In genomic region chr1:221439734-221440436, GRCh38 we compare ENCODE assay signal across 9 cellular contexts.
DNase-seq lines count a peak whose midpoint lies in the region; ATAC-seq, FAIRE-seq and TF ChIP-seq lines count a peak whose summit lies in the region.
"Had no signal": no experiment of that assay in that cellular context is flagged by ENCODE, and none has a peak within 500 bp of the region (broad histone marks: within the 10 kb centered on the region; RNA-seq: fewer than 3 reads in every experiment).

No MANE protein-coding gene starts in this region.

- SMC1A ChIA-PET in GM12878 (lab: Charles Lee; ENCODE audit: uncharacterized antibody, unreplicated experiment), result interaction anchor here (1.9 to 2.6 kb wide), 2 partner anchors 9 to 565 kb away, joined by 7 to 9 read pairs; no protein-coding TSS in a partner anchor

- no peak overlapping the region for H3K4me3 ChIP-seq in NB4 (ENCODE audit: low read depth, low read length)
- no peak overlapping the region for H3K4me3 ChIP-seq in GM12878
- H3K4me3 ChIP-seq in Peyer's patch, result no peak overlapping the region
- no peak overlapping the region for H3K4me3 ChIP-seq in aorta (ENCODE audit: low read length in 2 of 2)

- TF ChIP-seq POLR2A in NB4 (IDR thresholded peaks at IDR 0.05; ENCODE audit: extremely low read depth, insufficient read length), result no peak
- TF ChIP-seq POLR2A in GM12878 (IDR thresholded peaks at IDR 0.05; ENCODE audit: low read depth, low read length), result no peak
- no peak for TF ChIP-seq POLR2A in Peyer's patch (IDR thresholded peaks at IDR 0.05)

- H2AFZ ChIP-seq in GM12878 (ENCODE audit: control insufficient read depth, low read depth, low read length), result no peak overlapping the region

- CTCF ChIA-PET in Calu3 (lab: Charles Lee) (interaction anchor here (0.6 kb wide), 2 partner anchors 260 to 269 kb away, joined by 4 to 8 read pairs; no protein-coding TSS in a partner anchor), GM12878 (lab: Yijun Ruan, JAX) (interaction anchor here (1.0 to 1.3 kb wide), 3 partner anchors 10 to 728 kb away, joined by 3 to 5 read pairs (median 4); no protein-coding TSS in a partner anchor)

- H3K4me1 Mint-ChIP-seq in Calu3 (ENCODE audit: low read depth, unreplicated experiment), result peaks cover 41% of the 10 kb centered on the region

- peak overlapping the region; percentile 32 for H3K4me3 Mint-ChIP-seq in Calu3 (ENCODE audit: low read depth, unreplicated experiment)

- H3K9me3 ChIP-seq in GM12878 (replicated peaks; ENCODE audit: control insufficient read depth, insufficient read depth, low read length), result no peaks in the 10 kb centered on the region
- H3K9me3 ChIP-seq in Peyer's patch, result no peaks in the 10 kb centered on the region
- no peaks in the 10 kb centered on the region for H3K9me3 ChIP-seq in aorta (ENCODE audit: control insufficient read depth, low read length)

- no peaks in the 10 kb centered on the region for H3K9me3 Mint-ChIP-seq in Calu3 (ENCODE audit: low read depth, unreplicated experiment)

- no peaks in the 10 kb centered on the region for H3K27me3 ChIP-seq in GM12878 (replicated peaks in 1 of 2; ENCODE audit: control insufficient read depth in 2 of 2, insufficient read depth in 2 of 2, low read length in 1 of 2)
- H3K27me3 ChIP-seq in Peyer's patch, result no peaks in the 10 kb centered on the region
- H3K27me3 ChIP-seq in aorta (ENCODE audit: control insufficient read depth in 1 of 2, insufficient read depth in 2 of 2, low read length in 1 of 2), result no peaks in the 10 kb centered on the region

- no peaks in the 10 kb centered on the region for H4K20me1 ChIP-seq in GM12878 (ENCODE audit: control insufficient read depth, insufficient read depth)

- TF ChIP-seq CTCF in Calu3 (IDR thresholded peaks at IDR 0.05; ENCODE audit: unreplicated experiment) (no peak), NB4 (IDR thresholded peaks at IDR 0.05; ENCODE audit: low read depth, low read length) (no peak), GM12878 (IDR thresholded peaks at IDR 0.05 in 2 of 3, conservative IDR thresholded peaks at IDR 0.05 in 1 of 3; ENCODE audit: control insufficient read depth in 2 of 3, extremely low read depth in 1 of 3, insufficient read depth in 1 of 3, low read depth in 3 of 3, low read length in 3 of 3) (no peak), Peyer's patch (IDR thresholded peaks at IDR 0.05) (no peak)

- ATAC-seq in GM12878 (peak; percentile 76), HG03280 (IDR thresholded peaks at IDR 0.05; ENCODE audit: unreplicated experiment) (no peak), aorta (ENCODE audit: low FRiP score) (no peak)

- H3K9ac ChIP-seq in GM12878 (ENCODE audit: control insufficient read depth, insufficient read depth, low read length), result no peak overlapping the region

- 28% methylated on average over 4 of the region's 4 CpGs for WGBS in GM12878 (ENCODE audit: insufficient coverage, insufficient replicate concordance, low lambda C conversion rate, missing lambda C conversion rate)
- WGBS in aorta, 2 donors, result 34 to 39% methylated on average over 4 of the region's 4 CpGs

- no peak for FAIRE-seq in GM12878 (lab: Jason Lieb, UNC)

- no peak for TF ChIP-seq RAD21 in GM12878 (IDR thresholded peaks at IDR 0.05; ENCODE audit: insufficient read depth, low read depth, low read length)

- POLR2A ChIA-PET in GM12878 (lab: Charles Lee), result no interaction called here

- in situ Hi-C loops in GM12878 (cut with MboI), result loop anchor here (5.0 kb wide), 1 partner anchor 563 kb away; the partner anchor contains the start of gene HLX

- RAD21 ChIA-PET in GM12878 (lab: Charles Lee; ENCODE audit: unreplicated experiment), result no interaction called here

- H3K27ac ChIP-seq in GM12878 (ENCODE audit: control insufficient read depth, insufficient read depth), result no peak overlapping the region
- H3K27ac ChIP-seq in Peyer's patch, result peak overlapping the region in 1 of 4 donors; percentile 57
- H3K27ac ChIP-seq in aorta (ENCODE audit: low read depth in 1 of 2, low read length in 2 of 2), result no peak overlapping the region

- no TSS peak for BruUV-seq in Calu3 (replicated peaks; lab: Mats Ljungman, UMichigan)
- no TSS peak for BruUV-seq in GM12878 (replicated peaks; lab: Mats Ljungman, UMichigan)

- no peaks in the 10 kb centered on the region for H3K27me3 Mint-ChIP-seq in Calu3 (ENCODE audit: unreplicated experiment)
- H3K27me3 Mint-ChIP-seq: IgD-negative memory B cell had no signal

- no peaks in the 10 kb centered on the region for H3K79me2 ChIP-seq in GM12878 (ENCODE audit: control insufficient read depth, insufficient read depth, low read length)

- H3K36me3 ChIP-seq in GM12878 (ENCODE audit: control insufficient read depth in 2 of 2, insufficient read depth in 2 of 2, low read length in 1 of 2) (no peaks in the 10 kb centered on the region), Peyer's patch (no peaks in the 10 kb centered on the region), aorta (ENCODE audit: control insufficient read depth in 1 of 2, insufficient read depth in 2 of 2, low read length in 1 of 2) (no peaks in the 10 kb centered on the region)

- DNase-seq in Calu3 (peak; percentile 74), NB4 (ENCODE audit: low read depth) (peak; percentile 3), GM12878 (ENCODE audit: low read depth, low spot score) (no peak), myocyte (ENCODE audit: low read depth) (peak; percentile 97), Peyer's patch (no peak), anterior cingulate cortex (lab: John Stamatoyannopoulos, UW) (no peak), aorta (no peak)

- H3K4me1 ChIP-seq in GM12878 (ENCODE audit: control insufficient read depth, insufficient read depth, low read length) (0 out of 2 replicates have a peak, but pooled peaks cover 4% of the 10 kb centered on the region), Peyer's patch (peaks cover 0 to 9% (median 0%) of the 10 kb centered on the region in 4 donors), aorta (ENCODE audit: control insufficient read depth in 1 of 2, insufficient read depth in 2 of 2, low read length in 2 of 2) (peaks cover 0 to 7% of the 10 kb centered on the region in 2 donors)

- intact Hi-C loops in Calu3 (cut with micrococcal nuclease; ENCODE audit: unreplicated experiment) (loop anchor here (5.0 to 10.0 kb wide), 5 partner anchors 83 to 628 kb away; no protein-coding TSS in a partner anchor), GM12878 (cut with micrococcal nuclease; ENCODE audit: unreplicated experiment) (loop anchor here (5.0 to 10.0 kb wide), 4 partner anchors 175 to 1015 kb away; no protein-coding TSS in a partner anchor), aorta (cut with DNase I) (loop anchor here (5.0 kb wide), 3 partner anchors 563 to 633 kb away; partner anchors contain the start of gene HLX (in 1 of the 2))

- peaks cover 6% of the 10 kb centered on the region for H3K36me3 Mint-ChIP-seq in Calu3 (ENCODE audit: insufficient read depth, unreplicated experiment)
- H3K36me3 Mint-ChIP-seq: IgD-negative memory B cell had no signal

- no peak overlapping the region for H3K4me2 ChIP-seq in GM12878 (ENCODE audit: control insufficient read depth, insufficient read depth)

- peak overlapping the region; percentile 89 for H3K27ac Mint-ChIP-seq in Calu3 (ENCODE audit: unreplicated experiment)

- no peak for TF ChIP-seq EP300 in GM12878 (IDR thresholded peaks at IDR 0.05; ENCODE audit: borderline replicate concordance in 1 of 2, control insufficient read depth in 1 of 2, low read depth in 2 of 2, low read length in 2 of 2)

TF ChIP-seq in GM12878, 131 proteins besides CTCF, POLR2A, EP300 and RAD21:
- TF ChIP-seq MAX (IDR thresholded peaks at IDR 0.05; ENCODE audit: low read depth, low read length), result no peak
- TF ChIP-seq ZNF207 (IDR thresholded peaks at IDR 0.05; ENCODE audit: borderline replicate concordance), result no peak
- TF ChIP-seq NR2C2 (IDR thresholded peaks at IDR 0.05; ENCODE audit: borderline replicate concordance, control insufficient read depth, insufficient read length, low read depth), result no peak
- no peak for TF ChIP-seq TARDBP (IDR thresholded peaks at IDR 0.05; ENCODE audit: borderline replicate concordance)
- no peak for TF ChIP-seq BMI1 (IDR thresholded peaks at IDR 0.05; ENCODE audit: borderline replicate concordance)
- no peak for TF ChIP-seq EED (IDR thresholded peaks at IDR 0.05; ENCODE audit: low read depth)
- TF ChIP-seq NFYA (IDR thresholded peaks at IDR 0.05; ENCODE audit: borderline replicate concordance, low read depth, low read length), result no peak
- TF ChIP-seq, protein P1, sequence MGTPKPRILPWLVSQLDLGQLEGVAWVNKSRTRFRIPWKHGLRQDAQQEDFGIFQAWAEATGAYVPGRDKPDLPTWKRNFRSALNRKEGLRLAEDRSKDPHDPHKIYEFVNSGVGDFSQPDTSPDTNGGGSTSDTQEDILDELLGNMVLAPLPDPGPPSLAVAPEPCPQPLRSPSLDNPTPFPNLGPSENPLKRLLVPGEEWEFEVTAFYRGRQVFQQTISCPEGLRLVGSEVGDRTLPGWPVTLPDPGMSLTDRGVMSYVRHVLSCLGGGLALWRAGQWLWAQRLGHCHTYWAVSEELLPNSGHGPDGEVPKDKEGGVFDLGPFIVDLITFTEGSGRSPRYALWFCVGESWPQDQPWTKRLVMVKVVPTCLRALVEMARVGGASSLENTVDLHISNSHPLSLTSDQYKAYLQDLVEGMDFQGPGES (IDR thresholded peaks at IDR 0.05), result no peak
- no peak for TF ChIP-seq SMAD5 (IDR thresholded peaks at IDR 0.05; ENCODE audit: low read depth)
- no peak for TF ChIP-seq CBFB (IDR thresholded peaks at IDR 0.05; ENCODE audit: low read depth)
- no peak for TF ChIP-seq MYC (IDR thresholded peaks at IDR 0.05; ENCODE audit: insufficient read depth, insufficient read length, insufficient replicate concordance, low read length, severe bottlenecking)

Comparison
In these comparisons a context has a peak if more than half of its experiments do, and no peak if none do; other contexts are left out.
1. DNase-seq: peak in Calu3 (single experiment), NB4 (single experiment) and myocyte (single experiment); none in GM12878 (single experiment), Peyer's patch (0 of 3), anterior cingulate cortex (0 of 58) and aorta (0 of 2).